In the genomic region with DNA sequence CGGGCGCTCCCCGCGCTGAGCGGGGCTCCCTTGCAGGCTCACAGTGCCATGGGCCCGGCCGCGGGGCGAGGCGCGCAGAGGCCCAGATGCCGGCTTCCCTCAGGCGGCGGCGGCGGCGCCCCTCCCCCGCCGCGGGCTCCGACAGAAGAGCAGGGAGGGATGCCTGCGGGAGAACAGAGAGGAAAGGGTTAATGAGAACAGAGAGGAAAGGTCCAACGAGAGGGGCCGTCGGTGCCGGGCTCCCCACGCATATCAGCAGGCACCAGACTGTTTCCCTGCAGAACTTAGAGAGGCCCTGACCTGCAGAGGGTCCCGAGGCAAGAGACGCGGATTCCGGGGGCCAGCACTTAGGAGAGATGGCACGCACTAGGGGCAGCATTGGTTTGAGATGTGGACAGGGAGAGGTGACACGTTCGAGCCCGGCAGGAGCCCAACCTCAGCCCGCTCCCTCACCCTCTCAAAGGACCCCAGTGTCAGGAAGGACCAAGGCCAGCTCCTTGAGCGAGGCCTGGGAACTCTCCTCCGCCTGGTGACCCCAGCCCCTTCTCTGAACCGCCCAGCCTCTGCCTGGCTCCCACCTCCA, we compare ENCODE assay signal across 13 cellular contexts. TPM values are rescaled to one million over a fixed set of nuclear protein-coding genes. Genes with fewer than 3 reads are reported as not detected.
DNase-seq lines count a peak whose midpoint lies in the region; ATAC-seq and TF ChIP-seq lines count a peak whose summit lies in the region.
"Had no signal": no experiment of that assay in that cellular context is flagged by ENCODE, and none has a peak within 500 bp of the region (broad histone marks: within the 10 kb centered on the region; RNA-seq: fewer than 3 reads in every experiment).

No MANE protein-coding gene starts in this region.

- peaks cover 8% of the 10 kb centered on the region for H3K4me1 ChIP-seq in CD8-positive, alpha-beta memory T cell (ENCODE audit: insufficient read depth, low read length)
- peaks cover 0 to 4% of the 10 kb centered on the region in 2 donors for H3K4me1 ChIP-seq in naive thymus-derived CD4-positive, alpha-beta T cell (ENCODE audit: control insufficient read depth in 2 of 2, insufficient read depth in 2 of 2, low read length in 2 of 2)

- peak overlapping the region in 4 of 7 donors; percentile 9 to 69 (median 55) for H3K4me3 Mint-ChIP-seq in CD8-positive, alpha-beta memory T cell
- H3K4me3 Mint-ChIP-seq in brain, result peak overlapping the region; percentile 46 to 86 (median 76)
- peak overlapping the region; percentile 13 to 83 (median 61) for H3K4me3 Mint-ChIP-seq in naive thymus-derived CD4-positive, alpha-beta T cell
- H3K4me3 Mint-ChIP-seq: mesothelial cell of epicardium had no signal

- intact Hi-C loops in naive thymus-derived CD4-positive, alpha-beta T cell (cut with micrococcal nuclease), result no loop called here

- no peak overlapping the region for H3K27ac ChIP-seq in CD8-positive, alpha-beta memory T cell (ENCODE audit: low read depth, low read length)
- no peak overlapping the region for H3K27ac ChIP-seq in naive thymus-derived CD4-positive, alpha-beta T cell (ENCODE audit: low read depth, low read length)

- peak; percentile 14 for ATAC-seq in naive thymus-derived CD4-positive, alpha-beta T cell

- no peaks in the 10 kb centered on the region for H3K9me3 ChIP-seq in CD8-positive, alpha-beta memory T cell (ENCODE audit: low read length)
- H3K9me3 ChIP-seq in naive thymus-derived CD4-positive, alpha-beta T cell (ENCODE audit: control insufficient read depth in 2 of 3, low read length in 3 of 3), result no peaks in the 10 kb centered on the region

- CTCF ChIA-PET in CD8-positive, alpha-beta memory T cell (lab: Charles Lee), result interaction anchor here (1.0 kb wide), 1 partner anchor 10 kb away, joined by 4 read pairs; no protein-coding TSS in a partner anchor
- CTCF ChIA-PET in naive thymus-derived CD4-positive, alpha-beta T cell (lab: Charles Lee), result no interaction called here

- H3K27me3 ChIP-seq in CD8-positive, alpha-beta memory T cell (ENCODE audit: insufficient read depth, low read length, poor library complexity, severe bottlenecking), result peaks cover 56% of the 10 kb centered on the region
- peaks cover 2 to 18% of the 10 kb centered on the region in 2 donors for H3K27me3 ChIP-seq in naive thymus-derived CD4-positive, alpha-beta T cell (ENCODE audit: control insufficient read depth in 2 of 2, insufficient read depth in 2 of 2, low read length in 2 of 2)

- peaks cover 54 to 83% of the 10 kb centered on the region in 2 donors for H3K27me3 Mint-ChIP-seq in CD8-positive, alpha-beta memory T cell
- peaks cover 13% of the 10 kb centered on the region for H3K27me3 Mint-ChIP-seq in brain
- peaks cover 60 to 83% (median 76%) of the 10 kb centered on the region in 5 donors for H3K27me3 Mint-ChIP-seq in naive thymus-derived CD4-positive, alpha-beta T cell

- H3K4me1 Mint-ChIP-seq in CD8-positive, alpha-beta memory T cell, result peaks cover 5 to 24% (median 17%) of the 10 kb centered on the region in 3 donors
- peaks cover 89% of the 10 kb centered on the region for H3K4me1 Mint-ChIP-seq in brain
- H3K4me1 Mint-ChIP-seq in naive thymus-derived CD4-positive, alpha-beta T cell, result peaks cover 10 to 23% (median 19%) of the 10 kb centered on the region in 7 donors

- POLR2A ChIA-PET in CD8-positive, alpha-beta memory T cell (lab: Charles Lee), result interaction anchor here (1.0 kb wide), 1 partner anchor 30 kb away, joined by 3 read pairs; a partner anchor contains a TSS
- POLR2A ChIA-PET in naive thymus-derived CD4-positive, alpha-beta T cell (lab: Charles Lee), result no interaction called here

- peaks cover 0 to 3% (median 0%) of the 10 kb centered on the region in 5 donors for H3K9me3 Mint-ChIP-seq in CD8-positive, alpha-beta memory T cell
- peaks cover 0 to 2% (median 0%) of the 10 kb centered on the region in 5 experiments for H3K9me3 Mint-ChIP-seq in brain
- H3K9me3 Mint-ChIP-seq in naive thymus-derived CD4-positive, alpha-beta T cell, result peaks cover 0 to 2% (median 0%) of the 10 kb centered on the region in 11 donors
- H3K9me3 Mint-ChIP-seq: mesothelial cell of epicardium had no signal

- DNase-seq in 8988T (peak; percentile 74), NCI-H187 (lab: John Stamatoyannopoulos, UW) (no peak), DMS53 treated with DMSO at 0.1 percent for 48 hours (lab: John Stamatoyannopoulos, UW; ENCODE audit: unreplicated experiment) (no peak)
- DNase-seq in CD8-positive, alpha-beta memory T cell, result no peak
- DNase-seq in naive thymus-derived CD4-positive, alpha-beta T cell, result no peak
- DNase-seq in activated CD4-positive, alpha-beta T cell treated with anti-CD3 and anti-CD28 coated beads, Interleukin-2, amount 50 U/mL, for 48 hours, result no peak
- DNase-seq in activated naive CD4-positive, alpha-beta T cell treated with Interleukin-2 at 50 U/mL for 16 hours, result no peak
- DNase-seq: activated effector memory CD4-positive, alpha-beta T cell treated with Interleukin-2 at 50 U/mL for 16 hours; stimulated activated CD4-positive, alpha-beta T cell treated with anti-CD3 and anti-CD28 coated beads, Interleukin-4, amount 100 ng/mL, for 4 hours had no signal

- no peaks in the 10 kb centered on the region for H3K36me3 ChIP-seq in CD8-positive, alpha-beta memory T cell (ENCODE audit: insufficient read depth, low read length)
- H3K36me3 ChIP-seq in naive thymus-derived CD4-positive, alpha-beta T cell (ENCODE audit: control insufficient read depth in 2 of 3, insufficient read depth in 3 of 3, low read length in 3 of 3), result no peaks in the 10 kb centered on the region

- no peak overlapping the region for H3K4me3 ChIP-seq in CD8-positive, alpha-beta memory T cell (ENCODE audit: low read length)
- H3K4me3 ChIP-seq in naive thymus-derived CD4-positive, alpha-beta T cell (ENCODE audit: low read length), result no peak overlapping the region

- no peak overlapping the region for H3K27ac Mint-ChIP-seq in CD8-positive, alpha-beta memory T cell
- H3K27ac Mint-ChIP-seq in brain, result peak overlapping the region; percentile 65 to 97 (median 85)
- H3K27ac Mint-ChIP-seq in naive thymus-derived CD4-positive, alpha-beta T cell, result no peak overlapping the region
- H3K27ac Mint-ChIP-seq: mesothelial cell of epicardium had no signal

- peaks cover 0 to 2% (median 0%) of the 10 kb centered on the region in 3 donors for H3K36me3 Mint-ChIP-seq in CD8-positive, alpha-beta memory T cell
- H3K36me3 Mint-ChIP-seq in brain, result no peaks in the 10 kb centered on the region
- H3K36me3 Mint-ChIP-seq in naive thymus-derived CD4-positive, alpha-beta T cell, result peaks cover 0 to 4% (median 0%) of the 10 kb centered on the region in 5 donors
- H3K36me3 Mint-ChIP-seq: mesothelial cell of epicardium had no signal

- no peak for TF ChIP-seq CTCF in brain (conservative IDR thresholded peaks at IDR 0.05)

RNA-seq across cellular contexts. Expression of a gene that starts 9.1 kb away (rescaled TPM):
- under 1 TPM; 0.55 to 0.75 TPM for total RNA-seq in CD8-positive, alpha-beta memory T cell
- not detected for polyA plus RNA-seq in CD8-positive, alpha-beta memory T cell
- 117 TPM for polyA plus RNA-seq in brain (ENCODE audit: insufficient read depth, low read depth, low replicate concordance)
- total RNA-seq in naive thymus-derived CD4-positive, alpha-beta T cell, result under 1 TPM in 3 of 5 experiments, not detected in 2; 0.07 to 0.71 (median 0.27) TPM
- not detected for polyA plus RNA-seq in naive thymus-derived CD4-positive, alpha-beta T cell
- total RNA-seq: epithelial cell of proximal tubule had no signal

RNA-seq across cellular contexts. Expression of a gene that starts 30.1 kb away (rescaled TPM):
- total RNA-seq in CD8-positive, alpha-beta memory T cell, result 10 to 100 TPM; 30.2 to 33.5 TPM
- 145 TPM for polyA plus RNA-seq in CD8-positive, alpha-beta memory T cell
- 5.9 TPM for polyA plus RNA-seq in brain (ENCODE audit: insufficient read depth, low read depth, low replicate concordance)
- 100 to 1,000 TPM; 211 to 697 (median 654) TPM for total RNA-seq in naive thymus-derived CD4-positive, alpha-beta T cell
- 100 to 1,000 TPM; 197 to 312 TPM for polyA plus RNA-seq in naive thymus-derived CD4-positive, alpha-beta T cell
- total RNA-seq: epithelial cell of proximal tubule had no signal

RNA-seq across cellular contexts. Expression of a gene that starts 45.9 kb away (rescaled TPM):
- 1 to 10 TPM; 2.2 TPM for total RNA-seq in CD8-positive, alpha-beta memory T cell
- 0.15 TPM for polyA plus RNA-seq in CD8-positive, alpha-beta memory T cell
- polyA plus RNA-seq in brain (ENCODE audit: insufficient read depth, low read depth, low replicate concordance), result 13.4 TPM
- total RNA-seq in naive thymus-derived CD4-positive, alpha-beta T cell, result 10 to 100 TPM in 4 of 5 experiments, 1 to 10 TPM in 1; 8.0 to 16.2 (median 13.9) TPM
- polyA plus RNA-seq in naive thymus-derived CD4-positive, alpha-beta T cell, result under 1 TPM; 0.26 to 0.64 TPM
- total RNA-seq: epithelial cell of proximal tubule, LHCN-M2 had no signal

Comparison
In these comparisons a context has a peak if more than half of its experiments do, and no peak if none do; other contexts are left out.
1. H3K27ac Mint-ChIP-seq: peak in brain (5 of 5); none in CD8-positive, alpha-beta memory T cell (0 of 8) and naive thymus-derived CD4-positive, alpha-beta T cell (0 of 9).
2. RNA of a gene that starts 9.1 kb away (polyA plus RNA-seq): 117 TPM in brain (single experiment); not detected in CD8-positive, alpha-beta memory T cell (single experiment) and not detected in naive thymus-derived CD4-positive, alpha-beta T cell; every median in the first group is over 100 times any median in the second.
3. RNA of a gene that starts 30.1 kb away (polyA plus RNA-seq): 197 to 312 TPM in naive thymus-derived CD4-positive, alpha-beta T cell and 145 TPM in CD8-positive, alpha-beta memory T cell (single experiment); 5.9 TPM in brain (single experiment); every median in the first group is over 10 times any median in the second.
4. Peak in every context shown above with its lines, with median percentiles within 50 percentile points of each other: H3K4me3 Mint-ChIP-seq.